28 cellular contexts compared by ENCODE assay signal in the genomic region with DNA sequence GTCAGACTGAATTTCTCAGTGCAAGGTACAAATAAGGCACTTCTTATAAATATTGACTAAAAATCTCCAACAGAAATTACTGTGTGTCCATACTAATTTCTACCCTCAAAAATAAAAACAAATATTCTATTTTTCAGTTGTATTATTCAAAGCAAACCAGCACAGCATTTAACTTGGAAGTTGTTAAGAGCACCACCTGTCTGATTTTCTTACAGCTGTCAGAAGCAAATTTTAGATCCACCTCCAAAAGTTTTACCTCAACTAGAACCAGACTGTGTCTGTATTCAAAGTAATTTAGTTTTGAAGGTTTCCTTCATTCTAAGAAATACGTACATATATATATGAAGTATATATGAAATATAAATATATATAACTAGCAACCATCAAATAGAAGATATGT. TPM values are rescaled to one million over a fixed set of nuclear protein-coding genes. Genes with fewer than 3 reads are reported as not detected.
"Had no signal": no experiment of that assay in that cellular context is flagged by ENCODE, and none has a peak within 500 bp of the region (broad histone marks: within the 10 kb centered on the region; RNA-seq: fewer than 3 reads in every experiment).

No MANE protein-coding gene starts in this region.

- H3K4me3 ChIP-seq: colonic mucosa, gastroesophageal sphincter, lung, sigmoid colon, suprapubic skin, tibial nerve had no signal

- DNase-seq: activated CD4-positive, alpha-beta T cell treated with anti-CD3 and anti-CD28 coated beads for 4 hours; activated CD4-positive, alpha-beta T cell treated with anti-CD3 and anti-CD28 coated beads, Interleukin-2, amount 50 U/mL, for 4 hours; activated naive CD4-positive, alpha-beta T cell; activated T-cell treated with anti-CD3 and anti-CD28 coated beads for 4 hours; activated T-cell treated with anti-CD3 and anti-CD28 coated beads, Interleukin-2, amount 50 U/mL, for 72 hours; cerebellar nuclear complex; colonic mucosa; effector CD8-positive, alpha-beta T cell; hypothalamus; immature natural killer cell; kidney; nephron progenitor cell; sigmoid colon; stimulated activated naive CD4-positive, alpha-beta T cell had no signal

- H3K4me1 ChIP-seq: colonic mucosa, gastroesophageal sphincter, sigmoid colon, suprapubic skin had no signal

- H3K27ac ChIP-seq: colonic mucosa, gastroesophageal sphincter, neutrophil, sigmoid colon, suprapubic skin, tibial nerve had no signal

- ATAC-seq: activated naive CD4-positive, alpha-beta T cell treated with anti-CD3 and anti-CD28 coated beads, Interleukin-2, amount 50 U/mL, for 72 hours; activated T-cell treated with anti-CD3 and anti-CD28 coated beads, Interleukin-2, amount 50 U/mL, for 72 hours; gastroesophageal sphincter; left lobe of liver had no signal

- H3K27me3 ChIP-seq: colonic mucosa, gastroesophageal sphincter, neutrophil, sigmoid colon, suprapubic skin, tibial nerve had no signal

- H3K36me3 ChIP-seq: colonic mucosa, gastroesophageal sphincter, neutrophil, sigmoid colon, suprapubic skin, tibial nerve had no signal

- H3K9me3 ChIP-seq: colonic mucosa, gastroesophageal sphincter, neutrophil, sigmoid colon, suprapubic skin, tibial nerve had no signal

RNA-seq across cellular contexts. Expression of gene TRDN, which starts 1.2 kb away (rescaled TPM):
- total RNA-seq: activated naive CD4-positive, alpha-beta T cell treated with anti-CD3 and anti-CD28 coated beads, Interleukin-2, amount 50 U/mL, for 72 hours; activated T-cell treated with anti-CD3 and anti-CD28 coated beads, Interleukin-2, amount 50 U/mL, for 72 hours; bronchial epithelial cell; colonic mucosa; dermis microvascular lymphatic vessel endothelial cell; epithelial cell of proximal tubule; gastroesophageal sphincter; left lobe of liver; mononuclear cell; osteocyte; renal cortical epithelial cell; suprapubic skin; T-helper 1 cell treated with Interleukin-12 subunit alpha and Interleukin-12 subunit beta and Interleukin-4 antibody, amounts not matched to agents 30 ng/mL and 1 ng/mL, for 36 hours had no signal
- polyA plus RNA-seq: immature natural killer cell had no signal
